ENCODE assay signal across 28 cellular contexts in genomic region chr11:124943731-124944130, GRCh38. TPM values are rescaled to one million over a fixed set of nuclear protein-coding genes. Genes with fewer than 3 reads are reported as not detected.
DNase-seq lines count a peak whose midpoint lies in the region; ATAC-seq and TF ChIP-seq lines count a peak whose summit lies in the region.
"Had no signal": no experiment of that assay in that cellular context is flagged by ENCODE, and none has a peak within 500 bp of the region (broad histone marks: within the 10 kb centered on the region; RNA-seq: fewer than 3 reads in every experiment).

No MANE protein-coding gene starts in this region.

- H3K36me3 ChIP-seq in CD4-positive, CD25-positive, alpha-beta regulatory T cell (ENCODE audit: control insufficient read depth, insufficient read depth, low read length), result no peaks in the 10 kb centered on the region
- H3K36me3 ChIP-seq in DND-41 (ENCODE audit: insufficient read depth, low read length) (no peaks in the 10 kb centered on the region), mucosa of descending colon (ENCODE audit: low read depth) (no peaks in the 10 kb centered on the region)
- H3K36me3 ChIP-seq: BLaER1, cardiac muscle cell had no signal

- H3K27me3 ChIP-seq in CD4-positive, CD25-positive, alpha-beta regulatory T cell (ENCODE audit: control insufficient read depth, insufficient read depth, low read length), result peaks cover 7% of the 10 kb centered on the region
- peaks cover under 1% of the 10 kb centered on the region for H3K27me3 ChIP-seq in DND-41 (ENCODE audit: insufficient read depth, low read length, poor library complexity)
- H3K27me3 ChIP-seq: BLaER1, cardiac muscle cell had no signal

- H3K27ac ChIP-seq in CD4-positive, CD25-positive, alpha-beta regulatory T cell (ENCODE audit: insufficient read depth, low read length, poor library complexity, severe bottlenecking), result no peak overlapping the region
- H3K27ac ChIP-seq in DND-41 (ENCODE audit: low read length), result no peak overlapping the region
- peak overlapping the region; percentile 99 for H3K27ac ChIP-seq in angular gyrus (ENCODE audit: low read depth, low read length)
- H3K27ac ChIP-seq: BLaER1, cardiac muscle cell had no signal

- TF ChIP-seq CTCF in DND-41 (IDR thresholded peaks at IDR 0.05; ENCODE audit: borderline replicate concordance, extremely low read depth, low read length, poor library complexity, severe bottlenecking) (no peak), mucosa of descending colon (IDR thresholded peaks at IDR 0.05) (no peak)

- H3K27me3 Mint-ChIP-seq in CD4-positive, CD25-positive, alpha-beta regulatory T cell, result peaks cover 28% of the 10 kb centered on the region
- H3K27me3 Mint-ChIP-seq: activated T-cell treated with anti-CD3 and anti-CD28 coated beads, Interleukin-2, amount 50 U/mL, for 24 hours; stimulated activated naive CD8-positive, alpha-beta T cell treated with anti-CD3 and anti-CD28 coated beads, Interleukin-15, amount 100 ng/mL, for 72 hours had no signal

- H3K9me3 ChIP-seq in CD4-positive, CD25-positive, alpha-beta regulatory T cell (ENCODE audit: control insufficient read depth in 2 of 2, low read length in 2 of 2), result no peaks in the 10 kb centered on the region
- H3K9me3 ChIP-seq in DND-41 (ENCODE audit: insufficient read depth, low read length, severe bottlenecking), result no peaks in the 10 kb centered on the region
- no peaks in the 10 kb centered on the region for H3K9me3 ChIP-seq in mucosa of descending colon
- H3K9me3 ChIP-seq: BLaER1 had no signal

- no peak overlapping the region for H3K4me3 ChIP-seq in CD4-positive, CD25-positive, alpha-beta regulatory T cell (ENCODE audit: low read depth, low read length)
- no peak overlapping the region for H3K4me3 ChIP-seq in DND-41 (ENCODE audit: low read depth in 1 of 2, low read length in 2 of 2)
- no peak overlapping the region for H3K4me3 ChIP-seq in mucosa of descending colon
- H3K4me3 ChIP-seq: BLaER1, cardiac muscle cell had no signal

- peaks cover 0 to 7% (median 3%) of the 10 kb centered on the region in 7 donors for H3K9me3 Mint-ChIP-seq in CD4-positive, CD25-positive, alpha-beta regulatory T cell

- intact Hi-C loops in mucosa of descending colon (cut with DNase I, micrococcal nuclease), result no loop called here

- ATAC-seq in CD4-positive, CD25-positive, alpha-beta regulatory T cell (ENCODE audit: low read depth in 2 of 2), result no peak
- ATAC-seq in DND-41 (ENCODE audit: insufficient read depth, low read depth), result peak; percentile 62; the same call in 2 of the 3 replicates
- ATAC-seq in mucosa of descending colon, result no peak
- ATAC-seq: activated CD4-positive, CD25-positive, alpha-beta regulatory T cell treated with anti-CD3 and anti-CD28 coated beads, Interleukin-2, amount 50 U/mL, for 24 hours; stimulated activated naive CD8-positive, alpha-beta T cell treated with anti-CD3 and anti-CD28 coated beads, Interleukin-15, amount 100 ng/mL, for 72 hours had no signal

- H4K20me1 ChIP-seq in DND-41 (ENCODE audit: insufficient read depth, low read length), result no peaks in the 10 kb centered on the region
- H4K20me1 ChIP-seq: BLaER1 had no signal

- H3K36me3 Mint-ChIP-seq in CD4-positive, CD25-positive, alpha-beta regulatory T cell, result peaks cover 6% of the 10 kb centered on the region

- DNase-seq in CD4-positive, CD25-positive, alpha-beta regulatory T cell, result peak in 1 of 3 donors; percentile 37
- no peak for DNase-seq in DND-41
- peak; percentile 67 for DNase-seq in midbrain (lab: John Stamatoyannopoulos, UW)
- DNase-seq in mucosa of descending colon, result no peak
- DNase-seq in NCI-H1930 (lab: John Stamatoyannopoulos, UW), result no peak
- DNase-seq in SHP77 treated with DMSO at 0.1 percent for 48 hours (lab: John Stamatoyannopoulos, UW), result no peak
- DNase-seq: activated naive CD4-positive, alpha-beta T cell; activated T-cell treated with anti-CD3 and anti-CD28 coated beads, Interleukin-2, amount 50 U/mL, for 24 hours; Calu3; DMS79 treated with DMSO at 0.1 percent for 48 hours; KBM-7; mesenchymal stem cell; NCI-H1436 treated with DMSO at 0.1 percent for 48 hours; NCI-H446 treated with DMSO at 0.1 percent for 48 hours; NCI-H82; RPMI8226; stimulated activated naive CD8-positive, alpha-beta T cell treated with anti-CD3 and anti-CD28 coated beads, Interleukin-15, amount 100 ng/mL, for 72 hours; trophoblast cell had no signal

- no peaks in the 10 kb centered on the region for H3K4me1 ChIP-seq in CD4-positive, CD25-positive, alpha-beta regulatory T cell (ENCODE audit: control insufficient read depth, insufficient read depth, low read length, poor library complexity, severe bottlenecking)
- peaks cover 9% of the 10 kb centered on the region; the same call in 1 of the 2 replicates for H3K4me1 ChIP-seq in DND-41 (ENCODE audit: insufficient read depth, low read length)
- no peaks in the 10 kb centered on the region for H3K4me1 ChIP-seq in mucosa of descending colon (ENCODE audit: low read depth)
- H3K4me1 ChIP-seq: BLaER1 had no signal

- peaks cover 5 to 15% (median 10%) of the 10 kb centered on the region in 4 donors for H3K4me1 Mint-ChIP-seq in CD4-positive, CD25-positive, alpha-beta regulatory T cell

- H3K9ac ChIP-seq in DND-41 (ENCODE audit: low read depth, low read length), result no peak overlapping the region
- H3K9ac ChIP-seq: BLaER1 had no signal

- H2AFZ ChIP-seq in DND-41 (ENCODE audit: low read depth, low read length), result no peak overlapping the region

- H3K27ac Mint-ChIP-seq in CD4-positive, CD25-positive, alpha-beta regulatory T cell, result peak overlapping the region in 2 of 3 donors; percentile 6 to 39
- H3K27ac Mint-ChIP-seq: activated T-cell treated with anti-CD3 and anti-CD28 coated beads, Interleukin-2, amount 50 U/mL, for 24 hours had no signal

- H3K4me3 Mint-ChIP-seq in CD4-positive, CD25-positive, alpha-beta regulatory T cell, result no peak overlapping the region
- H3K4me3 Mint-ChIP-seq: activated T-cell treated with anti-CD3 and anti-CD28 coated beads, Interleukin-2, amount 50 U/mL, for 24 hours; stimulated activated naive CD8-positive, alpha-beta T cell treated with anti-CD3 and anti-CD28 coated beads, Interleukin-15, amount 100 ng/mL, for 72 hours had no signal

- no peak overlapping the region for H3K4me2 ChIP-seq in DND-41 (ENCODE audit: insufficient read depth, low read length)
- H3K4me2 ChIP-seq: BLaER1 had no signal

- no peaks in the 10 kb centered on the region for H3K79me2 ChIP-seq in DND-41 (ENCODE audit: insufficient read depth, low read length)

RNA-seq across cellular contexts. Expression of gene HEPACAM, which starts 7.9 kb away (rescaled TPM):
- total RNA-seq in CD4-positive, CD25-positive, alpha-beta regulatory T cell, result not detected
- polyA plus RNA-seq in CD4-positive, CD25-positive, alpha-beta regulatory T cell, result not detected
- under 1 TPM in 1 of 3 donors, not detected in 2; 0.57 TPM for total RNA-seq in mucosa of descending colon
- total RNA-seq: activated CD8-positive, alpha-beta memory T cell treated with anti-CD3 and anti-CD28 coated beads for 36 hours; Calu3; HT-29; myocyte; T-helper 1 cell treated with Interleukin-12 subunit alpha and Interleukin-12 subunit beta and Interleukin-4 antibody, amounts not matched to agents 30 ng/mL and 1 ng/mL, for 36 hours had no signal
- polyA plus RNA-seq: cardiac muscle cell had no signal

RNA-seq across cellular contexts. Expression of gene CCDC15, which starts 10.3 kb away (rescaled TPM):
- total RNA-seq in CD4-positive, CD25-positive, alpha-beta regulatory T cell, result 0.64 TPM
- polyA plus RNA-seq in CD4-positive, CD25-positive, alpha-beta regulatory T cell, result 1 to 10 TPM in 3 of 4 donors, under 1 TPM in 1; 0.81 to 1.8 (median 1.5) TPM
- total RNA-seq in mucosa of descending colon, result 1 to 10 TPM in 2 of 3 donors, under 1 TPM in 1; 0.73 to 1.8 (median 1.6) TPM

RNA-seq across cellular contexts. Expression of gene HEPN1, which starts 24.7 kb away (rescaled TPM):
- not detected for total RNA-seq in CD4-positive, CD25-positive, alpha-beta regulatory T cell
- polyA plus RNA-seq in CD4-positive, CD25-positive, alpha-beta regulatory T cell, result not detected
- not detected for total RNA-seq in mucosa of descending colon
- total RNA-seq: activated CD8-positive, alpha-beta memory T cell treated with anti-CD3 and anti-CD28 coated beads for 36 hours; Calu3; cardiac muscle cell; HT-29; left lobe of liver; myocyte; occipital lobe; T-helper 1 cell treated with Interleukin-12 subunit alpha and Interleukin-12 subunit beta and Interleukin-4 antibody, amounts not matched to agents 30 ng/mL and 1 ng/mL, for 36 hours had no signal
- polyA plus RNA-seq: cardiac muscle cell had no signal

RNA-seq across cellular contexts. Expression of gene ROBO4, which starts 46.1 kb away (rescaled TPM):
- total RNA-seq in CD4-positive, CD25-positive, alpha-beta regulatory T cell, result 1.0 TPM
- polyA plus RNA-seq in CD4-positive, CD25-positive, alpha-beta regulatory T cell, result under 1 TPM in 1 of 4 donors, not detected in 3; 0.05 TPM
- total RNA-seq in mucosa of descending colon, result 1 to 10 TPM; 4.8 to 8.4 (median 7.9) TPM
- total RNA-seq: activated CD8-positive, alpha-beta memory T cell treated with anti-CD3 and anti-CD28 coated beads for 36 hours; Calu3; HT-29; T-helper 1 cell treated with Interleukin-12 subunit alpha and Interleukin-12 subunit beta and Interleukin-4 antibody, amounts not matched to agents 30 ng/mL and 1 ng/mL, for 36 hours had no signal
